Comparison of ENCODE assay signal across 36 cellular contexts in genomic region chr1:3805038-3805437, GRCh38. TPM values are rescaled to one million over a fixed set of nuclear protein-coding genes. Genes with fewer than 3 reads are reported as not detected.
"Had no signal": no experiment of that assay in that cellular context is flagged by ENCODE, and none has a peak within 500 bp of the region (broad histone marks: within the 10 kb centered on the region; RNA-seq: fewer than 3 reads in every experiment).

No MANE protein-coding gene starts in this region.

- ATAC-seq: activated CD4-positive, alpha-beta T cell treated with anti-CD3 and anti-CD28 coated beads for 36 hours; activated CD4-positive, CD25-positive, alpha-beta regulatory T cell treated with anti-CD3 and anti-CD28 coated beads, Interleukin-2, amount 50 U/mL, for 24 hours; activated CD8-positive, alpha-beta T cell treated with anti-CD3 and anti-CD28 coated beads, Interleukin-2, amount 10 ng/mL, durations not matched to agents 7 days and 5 days; activated naive CD8-positive, alpha-beta T cell treated with anti-CD3 and anti-CD28 coated beads, Interleukin-2, amount 50 U/mL, for 24 hours; Right ventricle myocardium inferior; WTC11 had no signal

- H3K27ac ChIP-seq: PC-9, RWPE1 had no signal

- H3K27ac Mint-ChIP-seq: activated CD4-positive, alpha-beta T cell treated with anti-CD3 and anti-CD28 coated beads for 36 hours; activated CD4-positive, alpha-beta T cell treated with anti-CD3 and anti-CD28 coated beads, Interleukin-2, amount 10 ng/mL, durations not matched to agents 7 days and 5 days; activated CD8-positive, alpha-beta T cell treated with anti-CD3 and anti-CD28 coated beads, Interleukin-2, amount 10 ng/mL, durations not matched to agents 7 days and 5 days; activated naive CD8-positive, alpha-beta T cell; activated naive CD8-positive, alpha-beta T cell treated with anti-CD3 and anti-CD28 coated beads, Interleukin-2, amount 50 U/mL, for 24 hours; activated T-cell treated with anti-CD3 and anti-CD28 coated beads, Interleukin-2, amount 50 U/mL, for 24 hours; WTC11 had no signal

- H3K9me3 Mint-ChIP-seq: activated naive CD8-positive, alpha-beta T cell treated with anti-CD3 and anti-CD28 coated beads, Interleukin-2, amount 50 U/mL, for 24 hours; activated T-cell treated with anti-CD3 and anti-CD28 coated beads, Interleukin-2, amount 50 U/mL, for 24 hours; activated T-helper 2 cell treated with anti-CD3 and anti-CD28 coated beads, Interferon-gamma antibody, Interleukin-2, Interleukin-4, amounts not matched to agents 10 μg/mL and 5 μg/mL and 100 μg/mL, durations not matched to agents 14 hours and 24 hours and 36 hours had no signal

- H3K4me1 Mint-ChIP-seq: WTC11 had no signal

- H3K4me3 ChIP-seq: PC-9 had no signal

- H3K4me3 Mint-ChIP-seq: activated CD4-positive, alpha-beta T cell treated with anti-CD3 and anti-CD28 coated beads for 36 hours; activated CD4-positive, alpha-beta T cell treated with anti-CD3 and anti-CD28 coated beads, Interleukin-2, amount 10 ng/mL, durations not matched to agents 7 days and 5 days; activated CD8-positive, alpha-beta T cell treated with anti-CD3 and anti-CD28 coated beads, Interleukin-2, amount 10 ng/mL, durations not matched to agents 7 days and 5 days; activated naive CD8-positive, alpha-beta T cell; activated naive CD8-positive, alpha-beta T cell treated with anti-CD3 and anti-CD28 coated beads, Interleukin-2, amount 50 U/mL, for 24 hours; activated T-cell treated with anti-CD3 and anti-CD28 coated beads, Interleukin-2, amount 50 U/mL, for 24 hours; WTC11 had no signal

- DNase-seq: activated CD4-positive, alpha-beta T cell treated with anti-CD3 and anti-CD28 coated beads for 36 hours; activated CD4-positive, alpha-beta T cell treated with anti-CD3 and anti-CD28 coated beads, Interleukin-2, amount 10 ng/mL, durations not matched to agents 7 days and 5 days; activated CD4-positive, alpha-beta T cell treated with anti-CD3 and anti-CD28 coated beads, Interleukin-2, amount 50 U/mL, for 48 hours; activated CD8-positive, alpha-beta T cell treated with anti-CD3 and anti-CD28 coated beads, Interleukin-2, amount 10 ng/mL, durations not matched to agents 7 days and 5 days; activated gamma-delta T cell; activated naive CD4-positive, alpha-beta T cell treated with Interleukin-2 at 50 U/mL for 16 hours; activated naive CD8-positive, alpha-beta T cell treated with anti-CD3 and anti-CD28 coated beads, Interleukin-2, amount 50 U/mL, for 24 hours; activated T-cell treated with anti-CD3 and anti-CD28 coated beads, Interleukin-2, amount 50 U/mL, for 24 hours; anterior cingulate cortex; central memory CD4-positive, alpha-beta T cell; Karpas-422; KBM-7; NCI-H1105; NCI-H1417 treated with DMSO at 0.1 percent for 48 hours; NCI-H1694; NCI-H1930; NCI-H2081 treated with DMSO at 0.1 percent for 48 hours; NCI-H510A; NCI-H526; NCI-H748 treated with DMSO at 0.1 percent for 48 hours; NK-92 treated with Interleukin-12 subunit alpha and Interleukin-12 subunit beta, amount 100 ng/mL, for 24 hours; PC-9; SIG-M5; SW 1271; T-helper 1 cell; T-helper 2 cell; T-helper 9 cell had no signal

- H3K36me3 Mint-ChIP-seq: activated naive CD8-positive, alpha-beta T cell; brain had no signal

RNA-seq across cellular contexts. Expression of gene SMIM1, which starts 32.5 kb away (rescaled TPM):
- total RNA-seq: activated CD8-positive, alpha-beta T cell treated with anti-CD3 and anti-CD28 coated beads, Interleukin-2, amount 10 ng/mL, durations not matched to agents 7 days and 5 days; MCF 10A had no signal

RNA-seq across cellular contexts. Expression of gene CCDC27, which starts 52.8 kb away (rescaled TPM):
- total RNA-seq: activated CD4-positive, alpha-beta T cell treated with anti-CD3 and anti-CD28 coated beads for 36 hours; activated CD4-positive, alpha-beta T cell treated with anti-CD3 and anti-CD28 coated beads, Interleukin-2, amount 10 ng/mL, durations not matched to agents 7 days and 5 days; activated CD8-positive, alpha-beta T cell treated with anti-CD3 and anti-CD28 coated beads, Interleukin-2, amount 10 ng/mL, durations not matched to agents 7 days and 5 days; activated T-helper 2 cell treated with anti-CD3 and anti-CD28 coated beads, Interferon-gamma antibody, Interleukin-2, Interleukin-4, amounts not matched to agents 10 μg/mL and 5 μg/mL and 100 μg/mL, durations not matched to agents 14 hours and 24 hours and 36 hours; MCF 10A; OCI-LY7; PC-9; Right ventricle myocardium inferior had no signal
